Comparison of ENCODE assay signal across 9 cellular contexts in genomic region chr2:188512456-188512855, GRCh38.
DNase-seq lines count a peak whose midpoint lies in the region; ATAC-seq and TF ChIP-seq lines count a peak whose summit lies in the region.
"Had no signal": no experiment of that assay in that cellular context is flagged by ENCODE, and none has a peak within 500 bp of the region (broad histone marks: within the 10 kb centered on the region; RNA-seq: fewer than 3 reads in every experiment).

No MANE protein-coding gene starts in this region.

- H3K36me3 ChIP-seq in MM.1S (replicated peaks; ENCODE audit: insufficient read depth, low read length) (no peaks in the 10 kb centered on the region), mucosa of descending colon (ENCODE audit: low read depth) (no peaks in the 10 kb centered on the region)
- H3K36me3 ChIP-seq: HAP-1 had no signal

- H3K4me3 Mint-ChIP-seq in type B pancreatic cell, result no peak overlapping the region

- peak; percentile 66 for DNase-seq in AG10803 (ENCODE audit: low read depth)
- DNase-seq in MM.1S, result peak; percentile 50
- peak; percentile 12 for DNase-seq in SKM-1 (lab: John Stamatoyannopoulos, UW; ENCODE audit: unreplicated experiment)
- peak; percentile 69 for DNase-seq in glomerular visceral epithelial cell (ENCODE audit: extremely low spot score)
- no peak for DNase-seq in type B pancreatic cell (ENCODE audit: extremely low spot score, unreplicated experiment)
- DNase-seq in mucosa of descending colon, result no peak
- no peak for DNase-seq in stimulated activated CD4-positive, alpha-beta T cell treated with anti-CD3 and anti-CD28 coated beads, Interleukin-15, amount 100 ng/mL, for 24 hours

- TF ChIP-seq CTCF in AG10803 (conservative IDR thresholded peaks at IDR 0.05; ENCODE audit: low read length) (peak; percentile 74), MM.1S (IDR thresholded peaks at IDR 0.05; ENCODE audit: low read length) (peak; percentile 56), type B pancreatic cell (conservative IDR thresholded peaks at IDR 0.05) (peak; percentile 85), mucosa of descending colon (IDR thresholded peaks at IDR 0.05) (no peak)

- no peaks in the 10 kb centered on the region for H3K79me2 ChIP-seq in MM.1S (ENCODE audit: low read length)

- no peaks in the 10 kb centered on the region for H3K27me3 ChIP-seq in MM.1S (replicated peaks; ENCODE audit: insufficient read depth, low read length)

- H3K27ac ChIP-seq in MM.1S (ENCODE audit: low read length), result no peak overlapping the region

- H3K4me2 ChIP-seq in MM.1S (ENCODE audit: low read depth, low read length), result no peak overlapping the region

- no peak overlapping the region for H2AFZ ChIP-seq in MM.1S (ENCODE audit: low read length)

- no peaks in the 10 kb centered on the region for H3F3A ChIP-seq in MM.1S (ENCODE audit: insufficient read depth, low read length)

- no peaks in the 10 kb centered on the region for H3K9me3 ChIP-seq in MM.1S (replicated peaks; ENCODE audit: insufficient read depth, low read length)
- H3K9me3 ChIP-seq in mucosa of descending colon, result no peaks in the 10 kb centered on the region
- H3K9me3 ChIP-seq: HAP-1 had no signal

- H3K4me1 Mint-ChIP-seq in type B pancreatic cell (ENCODE audit: unreplicated experiment), result peaks cover 15% of the 10 kb centered on the region

- intact Hi-C loops in mucosa of descending colon (cut with DNase I, micrococcal nuclease), result no loop called here

- no peak overlapping the region for H3K4me3 ChIP-seq in AG10803 (ENCODE audit: low read length)
- no peak overlapping the region for H3K4me3 ChIP-seq in MM.1S (ENCODE audit: low read length)
- no peak overlapping the region for H3K4me3 ChIP-seq in mucosa of descending colon
- H3K4me3 ChIP-seq: HAP-1 had no signal

- H3K9me3 Mint-ChIP-seq in type B pancreatic cell, result no peaks in the 10 kb centered on the region

- no peaks in the 10 kb centered on the region for H3K36me3 Mint-ChIP-seq in type B pancreatic cell

- H3K27ac Mint-ChIP-seq in type B pancreatic cell, result no peak overlapping the region

- H3K4me1 ChIP-seq in MM.1S (ENCODE audit: low read length) (no peaks in the 10 kb centered on the region), mucosa of descending colon (ENCODE audit: low read depth) (no peaks in the 10 kb centered on the region)
- H3K4me1 ChIP-seq: HAP-1 had no signal

- no peaks in the 10 kb centered on the region for H4K20me1 ChIP-seq in MM.1S (ENCODE audit: insufficient read depth, low read length)

- H3K9ac ChIP-seq in MM.1S (ENCODE audit: low read length), result no peak overlapping the region

- H3K27me3 Mint-ChIP-seq in type B pancreatic cell, result no peaks in the 10 kb centered on the region

- no peaks in the 10 kb centered on the region for H3K9me2 ChIP-seq in MM.1S (replicated peaks; ENCODE audit: insufficient read depth, low read length)

- peak; percentile 66 for ATAC-seq in GM19351 (IDR thresholded peaks at IDR 0.05; ENCODE audit: unreplicated experiment)
- no peak for ATAC-seq in mucosa of descending colon

Comparison
In these comparisons a context has a peak if more than half of its experiments do, and no peak if none do; other contexts are left out.
1. DNase-seq: peak in AG10803 (single experiment), MM.1S (single experiment), SKM-1 (single experiment) and glomerular visceral epithelial cell (single experiment); none in type B pancreatic cell (single experiment), mucosa of descending colon (0 of 3) and stimulated activated CD4-positive, alpha-beta T cell treated with anti-CD3 and anti-CD28 coated beads, Interleukin-15, amount 100 ng/mL, for 24 hours (single experiment).